ENCODE assay signal across 1 cellular context in genomic region chr16:15888072-15888976, GRCh38.
TF ChIP-seq lines count a peak whose summit lies in the region.

A gene with protein sequence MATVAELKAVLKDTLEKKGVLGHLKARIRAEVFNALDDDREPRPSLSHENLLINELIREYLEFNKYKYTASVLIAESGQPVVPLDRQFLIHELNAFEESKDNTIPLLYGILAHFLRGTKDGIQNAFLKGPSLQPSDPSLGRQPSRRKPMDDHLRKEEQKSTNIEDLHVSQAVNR (minus strand): TSS chr16:15888603. CDS start chr16:15888585, 18 bp downstream.

TF ChIP-seq in HepG2, 621 proteins besides CTCF, POLR2A, EP300 and RAD21 (continued from another document and continues in another):
- TF ChIP-seq, protein P1, sequence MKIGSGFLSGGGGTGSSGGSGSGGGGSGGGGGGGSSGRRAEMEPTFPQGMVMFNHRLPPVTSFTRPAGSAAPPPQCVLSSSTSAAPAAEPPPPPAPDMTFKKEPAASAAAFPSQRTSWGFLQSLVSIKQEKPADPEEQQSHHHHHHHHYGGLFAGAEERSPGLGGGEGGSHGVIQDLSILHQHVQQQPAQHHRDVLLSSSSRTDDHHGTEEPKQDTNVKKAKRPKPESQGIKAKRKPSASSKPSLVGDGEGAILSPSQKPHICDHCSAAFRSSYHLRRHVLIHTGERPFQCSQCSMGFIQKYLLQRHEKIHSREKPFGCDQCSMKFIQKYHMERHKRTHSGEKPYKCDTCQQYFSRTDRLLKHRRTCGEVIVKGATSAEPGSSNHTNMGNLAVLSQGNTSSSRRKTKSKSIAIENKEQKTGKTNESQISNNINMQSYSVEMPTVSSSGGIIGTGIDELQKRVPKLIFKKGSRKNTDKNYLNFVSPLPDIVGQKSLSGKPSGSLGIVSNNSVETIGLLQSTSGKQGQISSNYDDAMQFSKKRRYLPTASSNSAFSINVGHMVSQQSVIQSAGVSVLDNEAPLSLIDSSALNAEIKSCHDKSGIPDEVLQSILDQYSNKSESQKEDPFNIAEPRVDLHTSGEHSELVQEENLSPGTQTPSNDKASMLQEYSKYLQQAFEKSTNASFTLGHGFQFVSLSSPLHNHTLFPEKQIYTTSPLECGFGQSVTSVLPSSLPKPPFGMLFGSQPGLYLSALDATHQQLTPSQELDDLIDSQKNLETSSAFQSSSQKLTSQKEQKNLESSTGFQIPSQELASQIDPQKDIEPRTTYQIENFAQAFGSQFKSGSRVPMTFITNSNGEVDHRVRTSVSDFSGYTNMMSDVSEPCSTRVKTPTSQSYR (CRISPR knock-in tag; IDR thresholded peaks at IDR 0.05; ENCODE audit: borderline replicate concordance): no peak
- peak; percentile 87; the same call in 1 of the 2 replicates for TF ChIP-seq SRY (CRISPR knock-in tag; IDR thresholded peaks at IDR 0.05)
- no peak for TF ChIP-seq ISX (CRISPR knock-in tag; conservative IDR thresholded peaks at IDR 0.05)
- no peak for TF ChIP-seq DPF2 (CRISPR knock-in tag; IDR thresholded peaks at IDR 0.05; ENCODE audit: borderline replicate concordance, low read depth)
- peak; percentile 71; the same call in 1 of the 2 replicates for TF ChIP-seq ZNF350 (CRISPR knock-in tag; IDR thresholded peaks at IDR 0.05; ENCODE audit: borderline replicate concordance, low read depth)
- no peak for TF ChIP-seq NFATC3 (CRISPR knock-in tag; IDR thresholded peaks at IDR 0.05)
- TF ChIP-seq ZBTB38 (CRISPR knock-in tag; IDR thresholded peaks at IDR 0.05): peak; percentile 21; the same call in 1 of the 2 replicates
- no peak for TF ChIP-seq ZNF619 (CRISPR knock-in tag; IDR thresholded peaks at IDR 0.05)
- TF ChIP-seq, protein P2, sequence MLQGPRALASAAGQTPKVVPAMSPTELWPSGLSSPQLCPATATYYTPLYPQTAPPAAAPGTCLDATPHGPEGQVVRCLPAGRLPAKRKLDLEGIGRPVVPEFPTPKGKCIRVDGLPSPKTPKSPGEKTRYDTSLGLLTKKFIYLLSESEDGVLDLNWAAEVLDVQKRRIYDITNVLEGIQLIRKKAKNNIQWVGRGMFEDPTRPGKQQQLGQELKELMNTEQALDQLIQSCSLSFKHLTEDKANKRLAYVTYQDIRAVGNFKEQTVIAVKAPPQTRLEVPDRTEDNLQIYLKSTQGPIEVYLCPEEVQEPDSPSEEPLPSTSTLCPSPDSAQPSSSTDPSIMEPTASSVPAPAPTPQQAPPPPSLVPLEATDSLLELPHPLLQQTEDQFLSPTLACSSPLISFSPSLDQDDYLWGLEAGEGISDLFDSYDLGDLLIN (CRISPR knock-in tag; IDR thresholded peaks at IDR 0.05; ENCODE audit: borderline replicate concordance): peak; percentile 96
- no peak for TF ChIP-seq NR3C1 (CRISPR knock-in tag; IDR thresholded peaks at IDR 0.05)
- peak; percentile 62; the same call in 1 of the 2 replicates for TF ChIP-seq TARDBP (CRISPR knock-in tag; IDR thresholded peaks at IDR 0.05)
- 0 out of 2 replicates have a peak, but pooled peaks have one; percentile 23 for TF ChIP-seq ZNF772 (CRISPR knock-in tag; IDR thresholded peaks at IDR 0.05)
- TF ChIP-seq ZNF878 (CRISPR knock-in tag; IDR thresholded peaks at IDR 0.05): no peak
- TF ChIP-seq KMT2B (CRISPR knock-in tag; IDR thresholded peaks at IDR 0.05): peak; percentile 47; the same call in 1 of the 2 replicates
- TF ChIP-seq ZNF644 (CRISPR knock-in tag; IDR thresholded peaks at IDR 0.05; ENCODE audit: low read depth): no peak; the same call in 1 of the 2 replicates
- peak; percentile 57; the same call in 1 of the 2 replicates for TF ChIP-seq MEIS2 (CRISPR knock-in tag; IDR thresholded peaks at IDR 0.05)
- TF ChIP-seq CENPX (CRISPR knock-in tag; IDR thresholded peaks at IDR 0.05): no peak
- TF ChIP-seq ZNF34 (CRISPR knock-in tag; IDR thresholded peaks at IDR 0.05; ENCODE audit: borderline replicate concordance): no peak
- TF ChIP-seq, protein P3, sequence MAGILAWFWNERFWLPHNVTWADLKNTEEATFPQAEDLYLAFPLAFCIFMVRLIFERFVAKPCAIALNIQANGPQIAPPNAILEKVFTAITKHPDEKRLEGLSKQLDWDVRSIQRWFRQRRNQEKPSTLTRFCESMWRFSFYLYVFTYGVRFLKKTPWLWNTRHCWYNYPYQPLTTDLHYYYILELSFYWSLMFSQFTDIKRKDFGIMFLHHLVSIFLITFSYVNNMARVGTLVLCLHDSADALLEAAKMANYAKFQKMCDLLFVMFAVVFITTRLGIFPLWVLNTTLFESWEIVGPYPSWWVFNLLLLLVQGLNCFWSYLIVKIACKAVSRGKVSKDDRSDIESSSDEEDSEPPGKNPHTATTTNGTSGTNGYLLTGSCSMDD (CRISPR knock-in tag; IDR thresholded peaks at IDR 0.05): no peak
- TF ChIP-seq SALL2 (CRISPR knock-in tag; IDR thresholded peaks at IDR 0.05): peak; percentile 37; the same call in 1 of the 2 replicates
- TF ChIP-seq CENPBD1 (CRISPR knock-in tag; IDR thresholded peaks at IDR 0.05; ENCODE audit: borderline replicate concordance, low read depth): no peak
- no peak; the same call in 1 of the 2 replicates for TF ChIP-seq ZNF782 (CRISPR knock-in tag; IDR thresholded peaks at IDR 0.05; ENCODE audit: borderline replicate concordance)
- no peak; the same call in 1 of the 2 replicates for TF ChIP-seq ZFP36L2 (CRISPR knock-in tag; IDR thresholded peaks at IDR 0.05)
- no peak for TF ChIP-seq KAT2B (IDR thresholded peaks at IDR 0.05; ENCODE audit: borderline replicate concordance, low read depth, low read length)
- TF ChIP-seq, protein P4, sequence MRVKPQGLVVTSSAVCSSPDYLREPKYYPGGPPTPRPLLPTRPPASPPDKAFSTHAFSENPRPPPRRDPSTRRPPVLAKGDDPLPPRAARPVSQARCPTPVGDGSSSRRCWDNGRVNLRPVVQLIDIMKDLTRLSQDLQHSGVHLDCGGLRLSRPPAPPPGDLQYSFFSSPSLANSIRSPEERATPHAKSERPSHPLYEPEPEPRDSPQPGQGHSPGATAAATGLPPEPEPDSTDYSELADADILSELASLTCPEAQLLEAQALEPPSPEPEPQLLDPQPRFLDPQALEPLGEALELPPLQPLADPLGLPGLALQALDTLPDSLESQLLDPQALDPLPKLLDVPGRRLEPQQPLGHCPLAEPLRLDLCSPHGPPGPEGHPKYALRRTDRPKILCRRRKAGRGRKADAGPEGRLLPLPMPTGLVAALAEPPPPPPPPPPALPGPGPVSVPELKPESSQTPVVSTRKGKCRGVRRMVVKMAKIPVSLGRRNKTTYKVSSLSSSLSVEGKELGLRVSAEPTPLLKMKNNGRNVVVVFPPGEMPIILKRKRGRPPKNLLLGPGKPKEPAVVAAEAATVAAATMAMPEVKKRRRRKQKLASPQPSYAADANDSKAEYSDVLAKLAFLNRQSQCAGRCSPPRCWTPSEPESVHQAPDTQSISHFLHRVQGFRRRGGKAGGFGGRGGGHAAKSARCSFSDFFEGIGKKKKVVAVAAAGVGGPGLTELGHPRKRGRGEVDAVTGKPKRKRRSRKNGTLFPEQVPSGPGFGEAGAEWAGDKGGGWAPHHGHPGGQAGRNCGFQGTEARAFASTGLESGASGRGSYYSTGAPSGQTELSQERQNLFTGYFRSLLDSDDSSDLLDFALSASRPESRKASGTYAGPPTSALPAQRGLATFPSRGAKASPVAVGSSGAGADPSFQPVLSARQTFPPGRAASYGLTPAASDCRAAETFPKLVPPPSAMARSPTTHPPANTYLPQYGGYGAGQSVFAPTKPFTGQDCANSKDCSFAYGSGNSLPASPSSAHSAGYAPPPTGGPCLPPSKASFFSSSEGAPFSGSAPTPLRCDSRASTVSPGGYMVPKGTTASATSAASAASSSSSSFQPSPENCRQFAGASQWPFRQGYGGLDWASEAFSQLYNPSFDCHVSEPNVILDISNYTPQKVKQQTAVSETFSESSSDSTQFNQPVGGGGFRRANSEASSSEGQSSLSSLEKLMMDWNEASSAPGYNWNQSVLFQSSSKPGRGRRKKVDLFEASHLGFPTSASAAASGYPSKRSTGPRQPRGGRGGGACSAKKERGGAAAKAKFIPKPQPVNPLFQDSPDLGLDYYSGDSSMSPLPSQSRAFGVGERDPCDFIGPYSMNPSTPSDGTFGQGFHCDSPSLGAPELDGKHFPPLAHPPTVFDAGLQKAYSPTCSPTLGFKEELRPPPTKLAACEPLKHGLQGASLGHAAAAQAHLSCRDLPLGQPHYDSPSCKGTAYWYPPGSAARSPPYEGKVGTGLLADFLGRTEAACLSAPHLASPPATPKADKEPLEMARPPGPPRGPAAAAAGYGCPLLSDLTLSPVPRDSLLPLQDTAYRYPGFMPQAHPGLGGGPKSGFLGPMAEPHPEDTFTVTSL (CRISPR knock-in tag; IDR thresholded peaks at IDR 0.05; ENCODE audit: borderline replicate concordance): no peak
- TF ChIP-seq, protein P5, sequence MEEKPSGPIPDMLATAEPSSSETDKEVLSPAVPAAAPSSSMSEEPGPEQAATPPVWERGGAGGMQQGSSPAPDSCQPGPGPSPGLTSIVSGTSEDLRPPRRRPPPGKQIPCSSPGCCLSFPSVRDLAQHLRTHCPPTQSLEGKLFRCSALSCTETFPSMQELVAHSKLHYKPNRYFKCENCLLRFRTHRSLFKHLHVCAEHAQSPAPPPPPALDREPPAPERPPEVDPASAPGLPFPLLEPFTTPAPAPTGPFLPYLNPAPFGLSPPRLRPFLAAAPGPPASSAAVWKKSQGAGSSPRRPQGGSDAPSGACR (CRISPR knock-in tag; IDR thresholded peaks at IDR 0.05): peak; percentile 44; the same call in 1 of the 2 replicates
- TF ChIP-seq POGZ (CRISPR knock-in tag; IDR thresholded peaks at IDR 0.05): peak; percentile 80; the same call in 1 of the 2 replicates
- peak; percentile 64; the same call in 1 of the 2 replicates for TF ChIP-seq KLF11 (CRISPR knock-in tag; IDR thresholded peaks at IDR 0.05)
- TF ChIP-seq, protein P6, sequence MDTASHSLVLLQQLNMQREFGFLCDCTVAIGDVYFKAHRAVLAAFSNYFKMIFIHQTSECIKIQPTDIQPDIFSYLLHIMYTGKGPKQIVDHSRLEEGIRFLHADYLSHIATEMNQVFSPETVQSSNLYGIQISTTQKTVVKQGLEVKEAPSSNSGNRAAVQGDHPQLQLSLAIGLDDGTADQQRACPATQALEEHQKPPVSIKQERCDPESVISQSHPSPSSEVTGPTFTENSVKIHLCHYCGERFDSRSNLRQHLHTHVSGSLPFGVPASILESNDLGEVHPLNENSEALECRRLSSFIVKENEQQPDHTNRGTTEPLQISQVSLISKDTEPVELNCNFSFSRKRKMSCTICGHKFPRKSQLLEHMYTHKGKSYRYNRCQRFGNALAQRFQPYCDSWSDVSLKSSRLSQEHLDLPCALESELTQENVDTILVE (CRISPR knock-in tag; IDR thresholded peaks at IDR 0.05): no peak
- TF ChIP-seq NCOA1 (CRISPR knock-in tag; IDR thresholded peaks at IDR 0.05): no peak
- TF ChIP-seq YEATS4 (CRISPR knock-in tag; IDR thresholded peaks at IDR 0.05; ENCODE audit: borderline replicate concordance): peak; percentile 79
- TF ChIP-seq, protein P7, sequence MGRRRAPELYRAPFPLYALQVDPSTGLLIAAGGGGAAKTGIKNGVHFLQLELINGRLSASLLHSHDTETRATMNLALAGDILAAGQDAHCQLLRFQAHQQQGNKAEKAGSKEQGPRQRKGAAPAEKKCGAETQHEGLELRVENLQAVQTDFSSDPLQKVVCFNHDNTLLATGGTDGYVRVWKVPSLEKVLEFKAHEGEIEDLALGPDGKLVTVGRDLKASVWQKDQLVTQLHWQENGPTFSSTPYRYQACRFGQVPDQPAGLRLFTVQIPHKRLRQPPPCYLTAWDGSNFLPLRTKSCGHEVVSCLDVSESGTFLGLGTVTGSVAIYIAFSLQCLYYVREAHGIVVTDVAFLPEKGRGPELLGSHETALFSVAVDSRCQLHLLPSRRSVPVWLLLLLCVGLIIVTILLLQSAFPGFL (CRISPR knock-in tag; IDR thresholded peaks at IDR 0.05): no peak
- peak; percentile 67; the same call in 1 of the 2 replicates for TF ChIP-seq GMEB1 (CRISPR knock-in tag; IDR thresholded peaks at IDR 0.05; ENCODE audit: borderline replicate concordance)
- no peak for TF ChIP-seq RFX1 (IDR thresholded peaks at IDR 0.05)
- TF ChIP-seq RBFOX2 (IDR thresholded peaks at IDR 0.05; ENCODE audit: low read depth, low read length): peak; percentile 98
- TF ChIP-seq FOXO4 (CRISPR knock-in tag; conservative IDR thresholded peaks at IDR 0.05): no peak
- TF ChIP-seq, protein P8, sequence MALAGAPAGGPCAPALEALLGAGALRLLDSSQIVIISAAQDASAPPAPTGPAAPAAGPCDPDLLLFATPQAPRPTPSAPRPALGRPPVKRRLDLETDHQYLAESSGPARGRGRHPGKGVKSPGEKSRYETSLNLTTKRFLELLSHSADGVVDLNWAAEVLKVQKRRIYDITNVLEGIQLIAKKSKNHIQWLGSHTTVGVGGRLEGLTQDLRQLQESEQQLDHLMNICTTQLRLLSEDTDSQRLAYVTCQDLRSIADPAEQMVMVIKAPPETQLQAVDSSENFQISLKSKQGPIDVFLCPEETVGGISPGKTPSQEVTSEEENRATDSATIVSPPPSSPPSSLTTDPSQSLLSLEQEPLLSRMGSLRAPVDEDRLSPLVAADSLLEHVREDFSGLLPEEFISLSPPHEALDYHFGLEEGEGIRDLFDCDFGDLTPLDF (CRISPR knock-in tag; IDR thresholded peaks at IDR 0.05): peak; percentile 78; the same call in 1 of the 2 replicates
- TF ChIP-seq ZNF589 (CRISPR knock-in tag; conservative IDR thresholded peaks at IDR 0.05): no peak
- TF ChIP-seq MED8 (CRISPR knock-in tag; IDR thresholded peaks at IDR 0.05; ENCODE audit: insufficient replicate concordance): no peak
- peak; percentile 85; the same call in 1 of the 2 replicates for TF ChIP-seq HES4 (CRISPR knock-in tag; IDR thresholded peaks at IDR 0.05; ENCODE audit: borderline replicate concordance)
- TF ChIP-seq ZNF253 (CRISPR knock-in tag; IDR thresholded peaks at IDR 0.05; ENCODE audit: borderline replicate concordance): no peak
